In genomic region chr9:120445974-120446373, GRCh38 we compare ENCODE assay signal across 16 cellular contexts.
DNase-seq lines count a peak whose midpoint lies in the region; ATAC-seq and TF ChIP-seq lines count a peak whose summit lies in the region.
"Had no signal": no experiment of that assay in that cellular context is flagged by ENCODE, and none has a peak within 500 bp of the region (broad histone marks: within the 10 kb centered on the region; RNA-seq: fewer than 3 reads in every experiment).

No MANE protein-coding gene starts in this region.

- CTCF ChIA-PET in activated CD4-positive, alpha-beta T cell treated with anti-CD3 and anti-CD28 coated beads, Interleukin-2, amount 10 ng/mL, durations not matched to agents 7 days and 5 days (lab: Charles Lee) = no interaction called here
- CTCF ChIA-PET in activated CD4-positive, alpha-beta T cell treated with anti-CD3 and anti-CD28 coated beads for 36 hours (lab: Charles Lee) = interaction anchor here (0.6 kb wide), 1 partner anchor 27 kb away, joined by 3 read pairs; no protein-coding TSS in a partner anchor

- peak; percentile 7 for DNase-seq in activated CD4-positive, alpha-beta T cell treated with anti-CD3 and anti-CD28 coated beads, Interleukin-2, amount 10 ng/mL, durations not matched to agents 7 days and 5 days
- no peak for DNase-seq in activated CD4-positive, alpha-beta T cell treated with anti-CD3 and anti-CD28 coated beads, Interleukin-2, amount 50 U/mL, for 48 hours
- DNase-seq in NCI-H526 treated with DMSO at 0.1 percent for 48 hours (lab: John Stamatoyannopoulos, UW) (peak; percentile 1), cardiac septum (ENCODE audit: low spot score) (no peak)
- DNase-seq in activated CD4-positive, alpha-beta T cell treated with anti-CD3 and anti-CD28 coated beads for 36 hours = no peak
- DNase-seq: activated CD4-positive, alpha-beta T cell treated with anti-CD3 and anti-CD28 coated beads, Interleukin-2, amount 50 U/mL, for 1 hour; activated T-cell treated with anti-CD3 and anti-CD28 coated beads, Interleukin-2, amount 50 U/mL, for 4 hours; Caco-2; NCI-H1694; stimulated activated CD4-positive, alpha-beta T cell treated with anti-CD3 and anti-CD28 coated beads, Interleukin-15, amount 100 ng/mL, for 24 hours had no signal

- no peak overlapping the region for H3K4me3 Mint-ChIP-seq in activated CD4-positive, alpha-beta T cell treated with anti-CD3 and anti-CD28 coated beads, Interleukin-2, amount 10 ng/mL, durations not matched to agents 7 days and 5 days
- no peak overlapping the region for H3K4me3 Mint-ChIP-seq in activated T-helper 17 cell treated with anti-CD3 and anti-CD28 coated beads, Interleukin-2, amount 50 U/mL, for 72 hours
- H3K4me3 Mint-ChIP-seq in activated CD4-positive, alpha-beta T cell treated with anti-CD3 and anti-CD28 coated beads for 36 hours = no peak overlapping the region
- H3K4me3 Mint-ChIP-seq: activated T-cell treated with anti-CD3 and anti-CD28 coated beads, Interleukin-2, amount 50 U/mL, for 4 hours; stimulated activated naive CD8-positive, alpha-beta T cell treated with anti-CD3 and anti-CD28 coated beads, Interleukin-15, Interleukin-2, amounts not matched to agents 100 ng/mL and 50 ng/mL, for 24 hours; T-helper 1 cell treated with Interleukin-12 subunit alpha and Interleukin-12 subunit beta and Interleukin-4 antibody, amounts not matched to agents 30 μg/mL and 1 μg/mL, for 36 hours had no signal

- intact Hi-C loops in cardiac septum (cut with DNase I) = no loop called here
- intact Hi-C loops in activated CD4-positive, alpha-beta T cell treated with anti-CD3 and anti-CD28 coated beads for 36 hours (cut with DNase I, micrococcal nuclease) = no loop called here

- POLR2A ChIA-PET in activated CD4-positive, alpha-beta T cell treated with anti-CD3 and anti-CD28 coated beads, Interleukin-2, amount 10 ng/mL, durations not matched to agents 7 days and 5 days (lab: Charles Lee) = no interaction called here
- POLR2A ChIA-PET in activated CD4-positive, alpha-beta T cell treated with anti-CD3 and anti-CD28 coated beads for 36 hours (lab: Charles Lee) = no interaction called here

- peaks cover 49% of the 10 kb centered on the region for H3K36me3 Mint-ChIP-seq in activated CD4-positive, alpha-beta T cell treated with anti-CD3 and anti-CD28 coated beads, Interleukin-2, amount 10 ng/mL, durations not matched to agents 7 days and 5 days (ENCODE audit: low read depth)
- H3K36me3 Mint-ChIP-seq in activated T-helper 17 cell treated with anti-CD3 and anti-CD28 coated beads, Interleukin-2, amount 50 U/mL, for 72 hours (ENCODE audit: low read depth) = peaks cover 57% of the 10 kb centered on the region
- peaks cover 40% of the 10 kb centered on the region for H3K36me3 Mint-ChIP-seq in activated CD4-positive, alpha-beta T cell treated with anti-CD3 and anti-CD28 coated beads for 36 hours (ENCODE audit: low read depth)

- no peak overlapping the region for H3K27ac Mint-ChIP-seq in activated CD4-positive, alpha-beta T cell treated with anti-CD3 and anti-CD28 coated beads, Interleukin-2, amount 10 ng/mL, durations not matched to agents 7 days and 5 days
- peak overlapping the region; percentile 7 for H3K27ac Mint-ChIP-seq in activated T-helper 17 cell treated with anti-CD3 and anti-CD28 coated beads, Interleukin-2, amount 50 U/mL, for 72 hours
- no peak overlapping the region for H3K27ac Mint-ChIP-seq in activated CD4-positive, alpha-beta T cell treated with anti-CD3 and anti-CD28 coated beads for 36 hours

- no peak for TF ChIP-seq CTCF in gastroesophageal sphincter (IDR thresholded peaks at IDR 0.05)

- no peak for TF ChIP-seq EP300 in gastroesophageal sphincter (IDR thresholded peaks at IDR 0.05)

- WGBS in gastroesophageal sphincter (ENCODE audit: low coverage in 1 of 2), 2 donors = 90% methylated on average over 2 of the region's 2 CpGs; no CpG with 5 or more reads in 1 of the 2 donors

- H3K27me3 Mint-ChIP-seq in activated CD4-positive, alpha-beta T cell treated with anti-CD3 and anti-CD28 coated beads, Interleukin-2, amount 10 ng/mL, durations not matched to agents 7 days and 5 days = no peaks in the 10 kb centered on the region
- H3K27me3 Mint-ChIP-seq in activated T-helper 17 cell treated with anti-CD3 and anti-CD28 coated beads, Interleukin-2, amount 50 U/mL, for 72 hours = no peaks in the 10 kb centered on the region
- H3K27me3 Mint-ChIP-seq in activated CD4-positive, alpha-beta T cell treated with anti-CD3 and anti-CD28 coated beads for 36 hours = no peaks in the 10 kb centered on the region
- H3K27me3 Mint-ChIP-seq: stimulated activated naive CD8-positive, alpha-beta T cell treated with anti-CD3 and anti-CD28 coated beads, Interleukin-15, Interleukin-2, amounts not matched to agents 100 ng/mL and 50 ng/mL, for 24 hours had no signal

- no peak for ATAC-seq in activated T-helper 17 cell treated with anti-CD3 and anti-CD28 coated beads, Interleukin-2, amount 50 U/mL, for 72 hours (replicated peaks)
- ATAC-seq in gastroesophageal sphincter (no peak), HG03571 (IDR thresholded peaks at IDR 0.05; ENCODE audit: unreplicated experiment) (no peak)
- ATAC-seq in activated CD4-positive, alpha-beta T cell treated with anti-CD3 and anti-CD28 coated beads for 36 hours = no peak
- ATAC-seq: activated T-cell treated with anti-CD3 and anti-CD28 coated beads, Interleukin-2, amount 50 U/mL, for 4 hours had no signal

- no peak overlapping the region for H3K4me3 ChIP-seq in gastroesophageal sphincter

- H3K4me1 Mint-ChIP-seq in activated CD4-positive, alpha-beta T cell treated with anti-CD3 and anti-CD28 coated beads, Interleukin-2, amount 10 ng/mL, durations not matched to agents 7 days and 5 days = peaks cover 3% of the 10 kb centered on the region
- H3K4me1 Mint-ChIP-seq in activated T-helper 17 cell treated with anti-CD3 and anti-CD28 coated beads, Interleukin-2, amount 50 U/mL, for 72 hours = peaks cover 30% of the 10 kb centered on the region
- peaks cover 20% of the 10 kb centered on the region for H3K4me1 Mint-ChIP-seq in activated CD4-positive, alpha-beta T cell treated with anti-CD3 and anti-CD28 coated beads for 36 hours

- no peaks in the 10 kb centered on the region for H3K9me3 Mint-ChIP-seq in activated CD4-positive, alpha-beta T cell treated with anti-CD3 and anti-CD28 coated beads, Interleukin-2, amount 10 ng/mL, durations not matched to agents 7 days and 5 days
- peaks cover 5% of the 10 kb centered on the region for H3K9me3 Mint-ChIP-seq in activated T-helper 17 cell treated with anti-CD3 and anti-CD28 coated beads, Interleukin-2, amount 50 U/mL, for 72 hours
- H3K9me3 Mint-ChIP-seq in activated CD4-positive, alpha-beta T cell treated with anti-CD3 and anti-CD28 coated beads for 36 hours (ENCODE audit: low read depth) = no peaks in the 10 kb centered on the region
- H3K9me3 Mint-ChIP-seq: activated T-cell treated with anti-CD3 and anti-CD28 coated beads, Interleukin-2, amount 50 U/mL, for 4 hours; stimulated activated naive CD8-positive, alpha-beta T cell treated with anti-CD3 and anti-CD28 coated beads, Interleukin-15, Interleukin-2, amounts not matched to agents 100 ng/mL and 50 ng/mL, for 24 hours; T-helper 1 cell treated with Interleukin-12 subunit alpha and Interleukin-12 subunit beta and Interleukin-4 antibody, amounts not matched to agents 30 μg/mL and 1 μg/mL, for 36 hours had no signal

- no peak overlapping the region for H3K27ac ChIP-seq in gastroesophageal sphincter
- H3K27ac ChIP-seq: KMS-11 had no signal

- no peaks in the 10 kb centered on the region for H3K27me3 ChIP-seq in gastroesophageal sphincter

- TF ChIP-seq POLR2A in gastroesophageal sphincter (IDR thresholded peaks at IDR 0.05) = no peak

- H3K4me1 ChIP-seq in gastroesophageal sphincter = no peaks in the 10 kb centered on the region
- H3K4me1 ChIP-seq: Caco-2 had no signal

- no peaks in the 10 kb centered on the region for H3K9me3 ChIP-seq in gastroesophageal sphincter
- H3K9me3 ChIP-seq: Caco-2 had no signal

- H3K36me3 ChIP-seq in gastroesophageal sphincter = peaks cover 3 to 86% of the 10 kb centered on the region in 2 donors

Comparison
In these comparisons a context has a peak if more than half of its experiments do, and no peak if none do; other contexts are left out.
1. DNase-seq: peak in activated CD4-positive, alpha-beta T cell treated with anti-CD3 and anti-CD28 coated beads, Interleukin-2, amount 10 ng/mL, durations not matched to agents 7 days and 5 days (single experiment) and NCI-H526 treated with DMSO at 0.1 percent for 48 hours (single experiment); none in activated CD4-positive, alpha-beta T cell treated with anti-CD3 and anti-CD28 coated beads, Interleukin-2, amount 50 U/mL, for 48 hours (0 of 2), cardiac septum (single experiment) and activated CD4-positive, alpha-beta T cell treated with anti-CD3 and anti-CD28 coated beads for 36 hours (single experiment).